ENCODE assay signal across 9 cellular contexts in genomic region chr21:44950016-44950326, GRCh38. TPM values are rescaled to one million over a fixed set of nuclear protein-coding genes. Genes with fewer than 3 reads are reported as not detected.
DNase-seq lines count a peak whose midpoint lies in the region; ATAC-seq and TF ChIP-seq lines count a peak whose summit lies in the region.
"Had no signal": no experiment of that assay in that cellular context is flagged by ENCODE, and none has a peak within 500 bp of the region (broad histone marks: within the 10 kb centered on the region; RNA-seq: fewer than 3 reads in every experiment).

No MANE protein-coding gene starts in this region.

- 0 out of 4 replicates have a peak overlapping the region, but pooled peaks of 1 of the 2 experiments have one; percentile 54 for H4K8ac ChIP-seq in IMR-90 (ENCODE audit: low read depth in 2 of 2, low read length in 2 of 2)

- H3K27me3 ChIP-seq in IMR-90 (ENCODE audit: control insufficient read depth, insufficient read depth, low read length) (no peaks in the 10 kb centered on the region), sigmoid colon (no peaks in the 10 kb centered on the region)
- H3K27me3 ChIP-seq: SJCRH30, tibial nerve had no signal

- peaks cover 7 to 66% of the 10 kb centered on the region in 2 experiments for H3K79me1 ChIP-seq in IMR-90 (ENCODE audit: low read depth in 1 of 2, low read length in 2 of 2)

- H3K9me3 ChIP-seq in IMR-90 (ENCODE audit: control insufficient read depth, insufficient read depth, low read length) (no peaks in the 10 kb centered on the region), sigmoid colon (no peaks in the 10 kb centered on the region)
- H3K9me3 ChIP-seq: SJCRH30, tibial nerve had no signal

- TF ChIP-seq POLR2A in IMR-90 (IDR thresholded peaks at IDR 0.05; ENCODE audit: low read depth, low read length) (no peak), sigmoid colon (IDR thresholded peaks at IDR 0.05) (no peak)

- H3K36me3 ChIP-seq in IMR-90 (ENCODE audit: control insufficient read depth, insufficient read depth, low read length) (peaks cover 31% of the 10 kb centered on the region), sigmoid colon (peaks cover 0 to 24% (median 2%) of the 10 kb centered on the region in 4 donors)

- H3K27ac ChIP-seq in C4-2B (no peak overlapping the region), IMR-90 (ENCODE audit: insufficient read depth, low read length) (no peak overlapping the region), caudate nucleus (ENCODE audit: low read depth, low read length) (peak overlapping the region; percentile 26), sigmoid colon (peak overlapping the region; percentile 16 to 63 (median 35))
- H3K27ac ChIP-seq: SJCRH30, tibial nerve had no signal

- no peak overlapping the region for H3K4me3 ChIP-seq in IMR-90 (ENCODE audit: insufficient read depth, low read depth, low read length)
- no peak overlapping the region for H3K4me3 ChIP-seq in sigmoid colon
- H3K4me3 ChIP-seq: SJCRH30, tibial nerve had no signal

- no peak overlapping the region for H3K18ac ChIP-seq in IMR-90 (ENCODE audit: low read depth, low read length)

- H2AK5ac ChIP-seq in IMR-90 (ENCODE audit: low read depth, low read length) = peak overlapping the region; percentile 43; the same call in 1 of the 2 replicates

- dilution Hi-C loops in IMR-90 (cut with HindIII; ENCODE audit: low sequenced_read_pairs, unreplicated experiment) = no loop called here

- no peak overlapping the region for H3K4me2 ChIP-seq in IMR-90 (ENCODE audit: low read depth, low read length)

- no peak for TF ChIP-seq EP300 in sigmoid colon (IDR thresholded peaks at IDR 0.05)

- peak overlapping the region; percentile 3; the same call in 1 of the 2 replicates for H3K4ac ChIP-seq in IMR-90 (ENCODE audit: low read depth, low read length)

- TF ChIP-seq RAD21 in IMR-90 (IDR thresholded peaks at IDR 0.05; ENCODE audit: low read length) = no peak

- H3K9ac ChIP-seq in IMR-90 (ENCODE audit: low read depth, low read length) = no peak overlapping the region; the same call in 1 of the 2 replicates

- H3K4me1 ChIP-seq in IMR-90 (ENCODE audit: control insufficient read depth, insufficient read depth, low read length) (no peaks in the 10 kb centered on the region), sigmoid colon (peaks cover 0 to 35% (median 27%) of the 10 kb centered on the region in 4 donors)
- H3K4me1 ChIP-seq: SJCRH30 had no signal

- H2BK15ac ChIP-seq in IMR-90 (ENCODE audit: low read depth, low read length) = 0 out of 3 replicates have a peak overlapping the region, but pooled peaks have one; percentile 21

- no peak overlapping the region for H3K14ac ChIP-seq in IMR-90 (replicated peaks; ENCODE audit: low read depth, low read length)

- no peak overlapping the region for H2AK9ac ChIP-seq in IMR-90 (replicated peaks; ENCODE audit: low read depth, low read length, poor library complexity)

- no peak overlapping the region; the same call in 1 of the 2 replicates for H4K91ac ChIP-seq in IMR-90 (ENCODE audit: insufficient read depth, low read depth, low read length)

- H4K5ac ChIP-seq in IMR-90 (ENCODE audit: low read depth, low read length) = no peak overlapping the region

- no CpG with 5 or more reads among the region's 1 CpG for WGBS in IMR-90 (ENCODE audit: extremely low coverage in 2 of 2, insufficient read length in 1 of 2), 2 experiments
- WGBS in sigmoid colon, 2 donors = 5 to 20% methylated on average over 1 of the region's 1 CpG

- intact Hi-C loops in IMR-90 (cut with micrococcal nuclease) (no loop called here), sigmoid colon (cut with DNase I) (loop anchor here (10.0 kb wide), 1 partner anchor 495 kb away; no protein-coding TSS in a partner anchor)

- CTCF ChIA-PET in IMR-90 (lab: Yijun Ruan, JAX) = interaction anchor here (0.6 to 3.2 kb wide), 8 partner anchors 9 to 190 kb away, joined by 3 to 27 read pairs (median 4); no protein-coding TSS in a partner anchor

- ATAC-seq in IMR-90 (ENCODE audit: low read depth) (no peak), GM19328 (IDR thresholded peaks at IDR 0.05; ENCODE audit: unreplicated experiment) (no peak), GM21717 (IDR thresholded peaks at IDR 0.05; ENCODE audit: unreplicated experiment) (no peak)

- H2BK120ac ChIP-seq in IMR-90 (ENCODE audit: low read depth, low read length) = peak overlapping the region; percentile 33; the same call in 1 of the 2 replicates

- H2AFZ ChIP-seq in IMR-90 (replicated peaks; ENCODE audit: low read length, poor library complexity) = peak overlapping the region; percentile 77

- H2BK5ac ChIP-seq in IMR-90 (ENCODE audit: low read depth, low read length, poor library complexity, severe bottlenecking) = peak overlapping the region; percentile 51

- in situ Hi-C loops in IMR-90 (cut with MboI; ENCODE audit: low sequenced_read_pairs) = no loop called here

- H3K9me1 ChIP-seq in IMR-90 (ENCODE audit: insufficient read depth, low read length) = 0 out of 2 replicates have a peak, but pooled peaks cover 3% of the 10 kb centered on the region

- peaks cover 37% of the 10 kb centered on the region for H4K20me1 ChIP-seq in IMR-90 (ENCODE audit: insufficient read depth, low read length)

- no peak overlapping the region for H3K23ac ChIP-seq in IMR-90 (ENCODE audit: low read depth, low read length)

- H2BK20ac ChIP-seq in IMR-90 (ENCODE audit: low read depth, low read length) = no peak overlapping the region; the same call in 1 of the 2 replicates

- no peak overlapping the region; the same call in 1 of the 2 replicates for H3K56ac ChIP-seq in IMR-90 (ENCODE audit: extremely low read depth, insufficient read depth, low read length)

- POLR2A ChIA-PET in IMR-90 (lab: Charles Lee; ENCODE audit: unreplicated experiment) = interaction anchor here (0.6 kb wide), 1 partner anchor 338 kb away, joined by 3 read pairs; the partner anchor contains the start of gene POFUT2

- no TSS peak for BruUV-seq in IMR-90 (replicated peaks; lab: Mats Ljungman, UMichigan)

- DNase-seq in IMR-90 (no peak), caudate nucleus (lab: John Stamatoyannopoulos, UW) (no peak), sigmoid colon (no peak), A172 (ENCODE audit: low spot score) (no peak)

- peak; percentile 67; the same call in 1 of the 2 replicates for TF ChIP-seq CTCF in C4-2B (conservative IDR thresholded peaks at IDR 0.05)
- no peak for TF ChIP-seq CTCF in IMR-90 (conservative IDR thresholded peaks at IDR 0.05; ENCODE audit: low read depth, low read length)
- peak in 1 of 4 experiments; percentile 27 for TF ChIP-seq CTCF in sigmoid colon (IDR thresholded peaks at IDR 0.05)

TF ChIP-seq in IMR-90, 13 proteins besides CTCF, POLR2A, EP300 and RAD21:
- TF ChIP-seq CEBPB (IDR thresholded peaks at IDR 0.05; ENCODE audit: low read depth, low read length) (no peak), MAZ (IDR thresholded peaks at IDR 0.05; ENCODE audit: borderline replicate concordance, low read depth, low read length) (no peak), FOS (IDR thresholded peaks at IDR 0.05; ENCODE audit: low read depth, low read length) (no peak), RFX5 (IDR thresholded peaks at IDR 0.05; ENCODE audit: low read depth, low read length) (no peak), MAFK (IDR thresholded peaks at IDR 0.05; ENCODE audit: low read depth, low read length) (no peak), SMC3 (IDR thresholded peaks at IDR 0.05; ENCODE audit: low read depth, low read length) (no peak)
TF ChIP-seq in IMR-90: peak in this region for 0.

RNA-seq across cellular contexts. Expression of gene SLX9, which starts 10.1 kb away (rescaled TPM):
- total RNA-seq in IMR-90 (2012; rRNA removed) = 10.4 and 17.5 TPM in 2 replicates
- polyA plus RNA-seq in IMR-90 (2012; rRNA removed) = 21.7 and 27.4 TPM in 2 replicates
- 29.5 and 45.6 TPM in 2 replicates for polyA plus RNA-seq in IMR-90 (2012; cell fraction: cytosol; rRNA removed)
- 26.6 and 28.5 TPM in 2 replicates for polyA plus RNA-seq in IMR-90 (2012; cell fraction: nucleus; rRNA removed; ENCODE audit: low replicate concordance)
- 10 to 100 TPM; 18.3 to 38.8 (median 22.0) TPM for total RNA-seq in sigmoid colon
- 10 to 100 TPM in 2 of 3 donors, 1 to 10 TPM in 1; 9.7 to 31.9 (median 15.0) TPM for polyA plus RNA-seq in sigmoid colon
- total RNA-seq in A172 (2014; rRNA removed; shearing (Covaris generic)) = 33.6 and 42.6 TPM in 2 replicates

RNA-seq across cellular contexts. Expression of gene ITGB2, which starts 29.3 kb away (rescaled TPM):
- total RNA-seq in IMR-90 (2012; rRNA removed) = not detected in 2 replicates
- 0.14 TPM in 1 of 2 replicates, not detected in the other for polyA plus RNA-seq in IMR-90 (2012; rRNA removed)
- 0.06 and 0.15 TPM in 2 replicates for polyA plus RNA-seq in IMR-90 (2012; cell fraction: cytosol; rRNA removed)
- 0.07 TPM in 1 of 2 replicates, not detected in the other for polyA plus RNA-seq in IMR-90 (2012; cell fraction: nucleus; rRNA removed; ENCODE audit: low replicate concordance)
- total RNA-seq in sigmoid colon = 10 to 100 TPM; 14.7 to 82.0 (median 48.5) TPM
- 100 to 1,000 TPM in 1 of 3 donors, 10 to 100 TPM in 2; 21.0 to 103 (median 60.5) TPM for polyA plus RNA-seq in sigmoid colon
- total RNA-seq in A172 (2014; rRNA removed; shearing (Covaris generic)) = 0.19 and 1.2 TPM in 2 replicates

Comparison
In these comparisons a context has a peak if more than half of its experiments do, and no peak if none do; other contexts are left out.
1. H3K27ac ChIP-seq: peak in caudate nucleus (single experiment) and sigmoid colon (4 of 4); none in C4-2B (single experiment) and IMR-90 (single experiment).